Comparison of ENCODE assay signal across 8 cellular contexts in genomic region chr9:110048976-110049698, GRCh38.
DNase-seq lines count a peak whose midpoint lies in the region; ATAC-seq and TF ChIP-seq lines count a peak whose summit lies in the region.

No MANE protein-coding gene starts in this region.

- CTCF ChIA-PET in activated CD8-positive, alpha-beta memory T cell treated with anti-CD3 and anti-CD28 coated beads, Interleukin-2, amount 10 ng/mL, durations not matched to agents 7 days and 5 days (lab: Charles Lee): interaction anchor here (1.1 to 1.4 kb wide), 2 partner anchors 105 to 108 kb away, joined by 3 read pairs; no protein-coding TSS in a partner anchor

- peak overlapping the region; percentile 87 for H3K9ac ChIP-seq in DND-41 (ENCODE audit: low read depth, low read length)

- intact Hi-C loops in ovary (cut with DNase I): no loop called here

- H3K27ac ChIP-seq in DND-41 (ENCODE audit: low read length): peak overlapping the region; percentile 91
- peak overlapping the region; percentile 58 for H3K27ac ChIP-seq in foreskin keratinocyte
- H3K27ac ChIP-seq in ovary: peak overlapping the region in 1 of 2 donors; percentile 28

- H3K4me1 Mint-ChIP-seq in activated CD8-positive, alpha-beta memory T cell treated with anti-CD3 and anti-CD28 coated beads, Interleukin-2, amount 10 ng/mL, durations not matched to agents 7 days and 5 days: peaks cover 36% of the 10 kb centered on the region

- H3K36me3 ChIP-seq in DND-41 (ENCODE audit: insufficient read depth, low read length) (peaks cover 4% of the 10 kb centered on the region; the same call in 1 of the 2 replicates), ovary (no peaks in the 10 kb centered on the region)

- peak overlapping the region; percentile 100 for H3K4me2 ChIP-seq in DND-41 (ENCODE audit: insufficient read depth, low read length)

- H4K20me1 ChIP-seq in DND-41 (ENCODE audit: insufficient read depth, low read length): peaks cover 28% of the 10 kb centered on the region

- H3K9me3 Mint-ChIP-seq in activated CD8-positive, alpha-beta memory T cell treated with anti-CD3 and anti-CD28 coated beads, Interleukin-2, amount 10 ng/mL, durations not matched to agents 7 days and 5 days (ENCODE audit: low read depth): no peaks in the 10 kb centered on the region

- H3K27ac Mint-ChIP-seq in activated CD8-positive, alpha-beta memory T cell treated with anti-CD3 and anti-CD28 coated beads, Interleukin-2, amount 10 ng/mL, durations not matched to agents 7 days and 5 days: peak overlapping the region; percentile 85

- TF ChIP-seq EP300 in ovary (IDR thresholded peaks at IDR 0.05): no peak

- WGBS in ovary, 3 donors: 0 to 1% (median 1%) methylated on average over 35 of the region's 35 CpGs

- H3K79me2 ChIP-seq in DND-41 (ENCODE audit: insufficient read depth, low read length): peaks cover 61% of the 10 kb centered on the region

- peaks cover 3% of the 10 kb centered on the region for H3K27me3 ChIP-seq in DND-41 (ENCODE audit: insufficient read depth, low read length, poor library complexity)
- H3K27me3 ChIP-seq in foreskin keratinocyte: no peaks in the 10 kb centered on the region
- H3K27me3 ChIP-seq in ovary: no peaks in the 10 kb centered on the region

- TF ChIP-seq CTCF in DND-41 (IDR thresholded peaks at IDR 0.05; ENCODE audit: borderline replicate concordance, extremely low read depth, low read length, poor library complexity, severe bottlenecking) (no peak), foreskin keratinocyte (conservative IDR thresholded peaks at IDR 0.05) (no peak), ovary (IDR thresholded peaks at IDR 0.05) (no peak)

- ATAC-seq in DND-41 (ENCODE audit: insufficient read depth, low read depth): peak; percentile 8
- ATAC-seq in GM21723 (IDR thresholded peaks at IDR 0.05; ENCODE audit: unreplicated experiment): peak; percentile 24
- ATAC-seq in activated CD8-positive, alpha-beta memory T cell treated with anti-CD3 and anti-CD28 coated beads, Interleukin-2, amount 10 ng/mL, durations not matched to agents 7 days and 5 days: peak; percentile 16
- peak; percentile 35 for ATAC-seq in foreskin keratinocyte
- ATAC-seq in GM18873 (IDR thresholded peaks at IDR 0.05; ENCODE audit: low FRiP score, unreplicated experiment): no peak

- H3K4me3 ChIP-seq in DND-41 (ENCODE audit: low read depth in 1 of 2, low read length in 2 of 2) (peak overlapping the region; percentile 77 to 88), ovary (peak overlapping the region; percentile 74)

- H3K4me1 ChIP-seq in DND-41 (ENCODE audit: insufficient read depth, low read length): peaks cover 46% of the 10 kb centered on the region
- H3K4me1 ChIP-seq in foreskin keratinocyte: peaks cover 16% of the 10 kb centered on the region
- H3K4me1 ChIP-seq in ovary (ENCODE audit: insufficient read depth): peaks cover 6% of the 10 kb centered on the region

- H3K9me3 ChIP-seq in DND-41 (ENCODE audit: insufficient read depth, low read length, severe bottlenecking) (no peaks in the 10 kb centered on the region), ovary (no peaks in the 10 kb centered on the region)

- peak overlapping the region; percentile 87 for H3K4me3 Mint-ChIP-seq in activated CD8-positive, alpha-beta memory T cell treated with anti-CD3 and anti-CD28 coated beads, Interleukin-2, amount 10 ng/mL, durations not matched to agents 7 days and 5 days

- peaks cover 10% of the 10 kb centered on the region for H3K36me3 Mint-ChIP-seq in activated CD8-positive, alpha-beta memory T cell treated with anti-CD3 and anti-CD28 coated beads, Interleukin-2, amount 10 ng/mL, durations not matched to agents 7 days and 5 days

- no peak for TF ChIP-seq POLR2A in ovary (IDR thresholded peaks at IDR 0.05)

- H3K27me3 Mint-ChIP-seq in activated CD8-positive, alpha-beta memory T cell treated with anti-CD3 and anti-CD28 coated beads, Interleukin-2, amount 10 ng/mL, durations not matched to agents 7 days and 5 days: peaks cover 31% of the 10 kb centered on the region

- DNase-seq in DND-41 (peak; percentile 41), M059J (ENCODE audit: low read depth) (peak; percentile 60), foreskin keratinocyte (peak in 1 of 2 donors; percentile 43), ovary (peak in 1 of 5 donors; percentile 31)
- peak; percentile 41 for DNase-seq in activated CD8-positive, alpha-beta memory T cell treated with anti-CD3 and anti-CD28 coated beads, Interleukin-2, amount 10 ng/mL, durations not matched to agents 7 days and 5 days
- no peak for DNase-seq in stimulated activated naive CD4-positive, alpha-beta T cell treated with Interleukin-2 at 50 U/mL for 16 hours (lab: John Stamatoyannopoulos, UW)

- peak overlapping the region; percentile 39 for H2AFZ ChIP-seq in DND-41 (ENCODE audit: low read depth, low read length)
